8 cellular contexts compared by ENCODE assay signal in the genomic region with DNA sequence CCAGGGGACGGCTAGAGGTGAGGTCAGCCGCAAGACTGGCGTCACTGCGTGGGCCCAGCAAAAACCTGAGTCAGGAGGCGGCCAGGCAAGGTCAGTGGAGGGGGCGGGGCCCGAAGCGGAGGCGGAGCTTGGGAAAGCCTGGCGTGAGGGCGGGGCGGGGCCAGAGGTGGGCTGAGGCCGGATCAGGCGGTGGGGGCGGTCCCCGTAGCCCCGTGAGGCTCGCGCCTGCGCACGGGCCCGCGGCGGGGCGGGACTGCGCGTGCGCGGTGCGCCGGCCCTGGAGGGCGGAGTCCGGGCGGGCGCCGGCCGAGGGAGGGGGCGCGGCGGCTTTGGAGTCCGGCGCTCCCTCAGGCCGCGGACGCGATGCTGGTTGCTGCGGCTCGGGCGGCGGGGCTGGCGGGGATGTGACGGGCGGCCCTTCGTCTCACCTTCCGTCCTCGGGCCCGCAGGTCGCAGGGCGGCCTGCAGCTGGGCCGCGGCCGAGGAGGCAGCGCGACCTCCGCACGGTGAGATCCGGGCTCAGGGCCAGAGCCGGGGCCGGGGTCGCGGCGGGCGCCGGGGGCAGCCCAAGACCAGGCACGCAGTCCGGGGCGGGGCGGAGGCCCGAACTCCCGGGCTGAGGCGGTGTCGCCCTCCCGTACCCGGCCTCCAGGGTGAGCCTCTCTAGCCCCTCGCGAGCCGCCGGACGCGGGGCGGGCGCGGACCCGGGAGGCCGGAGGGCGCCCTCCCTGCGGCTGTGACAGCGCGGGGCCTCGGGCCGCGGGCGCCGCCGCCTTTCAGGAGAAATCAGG. TPM values are rescaled to one million over a fixed set of nuclear protein-coding genes. Genes with fewer than 3 reads are reported as not detected.
DNase-seq lines count a peak whose midpoint lies in the region; ATAC-seq and TF ChIP-seq lines count a peak whose summit lies in the region.

A gene with protein sequence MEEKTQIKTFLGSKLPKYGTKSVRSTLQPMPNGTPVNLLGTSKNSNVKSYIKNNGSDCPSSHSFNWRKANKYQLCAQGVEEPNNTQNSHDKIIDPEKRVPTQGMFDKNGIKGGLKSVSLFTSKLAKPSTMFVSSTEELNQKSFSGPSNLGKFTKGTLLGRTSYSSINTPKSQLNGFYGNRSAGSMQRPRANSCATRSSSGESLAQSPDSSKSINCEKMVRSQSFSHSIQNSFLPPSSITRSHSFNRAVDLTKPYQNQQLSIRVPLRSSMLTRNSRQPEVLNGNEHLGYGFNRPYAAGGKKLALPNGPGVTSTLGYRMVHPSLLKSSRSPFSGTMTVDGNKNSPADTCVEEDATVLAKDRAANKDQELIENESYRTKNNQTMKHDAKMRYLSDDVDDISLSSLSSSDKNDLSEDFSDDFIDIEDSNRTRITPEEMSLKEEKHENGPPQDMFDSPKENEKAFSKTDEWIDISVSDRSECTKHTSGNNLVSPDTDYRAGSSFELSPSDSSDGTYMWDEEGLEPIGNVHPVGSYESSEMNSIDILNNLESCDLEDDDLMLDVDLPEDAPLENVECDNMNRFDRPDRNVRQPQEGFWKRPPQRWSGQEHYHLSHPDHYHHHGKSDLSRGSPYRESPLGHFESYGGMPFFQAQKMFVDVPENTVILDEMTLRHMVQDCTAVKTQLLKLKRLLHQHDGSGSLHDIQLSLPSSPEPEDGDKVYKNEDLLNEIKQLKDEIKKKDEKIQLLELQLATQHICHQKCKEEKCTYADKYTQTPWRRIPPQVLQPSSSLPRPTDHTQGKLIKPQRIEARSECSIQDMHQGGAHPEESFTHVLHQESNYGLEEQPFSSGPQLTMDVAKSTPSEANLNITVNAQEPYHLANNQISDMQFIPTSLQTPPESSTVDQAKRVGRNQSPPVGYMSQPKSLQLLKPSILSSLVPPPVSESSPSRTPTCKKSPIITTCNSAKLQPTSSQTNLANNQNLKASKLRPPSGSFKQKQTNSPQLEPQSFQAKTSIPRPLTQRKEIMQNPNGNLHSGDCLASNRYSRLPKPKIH (plus strand): TSS at position 287 of the 791 bp plus-strand sequence. CDS start 42,464 bp downstream, outside the sequence.

- no peaks in the 10 kb centered on the region for H3K27me3 ChIP-seq in DOHH2 (ENCODE audit: control insufficient read depth, low read length)

- peaks cover 31% of the 10 kb centered on the region for H3K4me1 Mint-ChIP-seq in activated T-helper 2 cell treated with anti-CD3 and anti-CD28 coated beads, Interferon-gamma antibody, Interleukin-2, Interleukin-4, amounts not matched to agents 10 μg/mL and 5 μg/mL and 100 μg/mL, durations not matched to agents 14 hours and 24 hours and 36 hours (ENCODE audit: low read depth)
- peaks cover 22 to 38% of the 10 kb centered on the region in 2 donors for H3K4me1 Mint-ChIP-seq in natural killer cell treated with Interleukin-12 subunit alpha and Interleukin-12 subunit beta and Interleukin-15 and Interleukin-18, amount 100 ng/mL, for 72 hours (ENCODE audit: low read depth in 2 of 2)

- H3K27ac ChIP-seq in DOHH2 (ENCODE audit: low read depth, low read length), result peak within 1 kb of the TSS; percentile 68

- H3K4me2 ChIP-seq in DOHH2 (ENCODE audit: low read length), result peak within 1 kb of the TSS; percentile 91

- no peak for TF ChIP-seq RAD21 in Ishikawa (IDR thresholded peaks at IDR 0.05; ENCODE audit: low read depth)

- H3K36me3 Mint-ChIP-seq in activated T-helper 2 cell treated with anti-CD3 and anti-CD28 coated beads, Interferon-gamma antibody, Interleukin-2, Interleukin-4, amounts not matched to agents 10 μg/mL and 5 μg/mL and 100 μg/mL, durations not matched to agents 14 hours and 24 hours and 36 hours (ENCODE audit: low read depth), result peaks cover 3% of the 10 kb centered on the region
- peaks cover 4% of the 10 kb centered on the region for H3K36me3 Mint-ChIP-seq in natural killer cell treated with Interleukin-12 subunit alpha and Interleukin-12 subunit beta and Interleukin-15 and Interleukin-18, amount 100 ng/mL, for 72 hours

- H3K27me3 Mint-ChIP-seq in activated T-helper 2 cell treated with anti-CD3 and anti-CD28 coated beads, Interferon-gamma antibody, Interleukin-2, Interleukin-4, amounts not matched to agents 10 μg/mL and 5 μg/mL and 100 μg/mL, durations not matched to agents 14 hours and 24 hours and 36 hours (ENCODE audit: low read depth), result peaks cover 5% of the 10 kb centered on the region
- no peaks in the 10 kb centered on the region for H3K27me3 Mint-ChIP-seq in natural killer cell treated with Interleukin-12 subunit alpha and Interleukin-12 subunit beta and Interleukin-15 and Interleukin-18, amount 100 ng/mL, for 72 hours

- H3K36me3 ChIP-seq in DOHH2 (ENCODE audit: control insufficient read depth, low read length), result no peaks in the 10 kb centered on the region

- peaks cover 4% of the 10 kb centered on the region; the same call in 1 of the 2 replicates for H4K20me1 ChIP-seq in DOHH2 (ENCODE audit: control insufficient read depth, insufficient read depth, low read depth, low read length)

- peak within 1 kb of the TSS; percentile 95 for H3K4me3 Mint-ChIP-seq in activated T-helper 2 cell treated with anti-CD3 and anti-CD28 coated beads, Interferon-gamma antibody, Interleukin-2, Interleukin-4, amounts not matched to agents 10 μg/mL and 5 μg/mL and 100 μg/mL, durations not matched to agents 14 hours and 24 hours and 36 hours (ENCODE audit: low read depth)
- H3K4me3 Mint-ChIP-seq in natural killer cell treated with Interleukin-12 subunit alpha and Interleukin-12 subunit beta and Interleukin-15 and Interleukin-18, amount 100 ng/mL, for 72 hours, result peak within 1 kb of the TSS; percentile 93

- peak; percentile 90 for DNase-seq in RPMI8226
- DNase-seq in activated T-helper 2 cell treated with anti-CD3 and anti-CD28 coated beads, Interferon-gamma antibody, Interleukin-2, Interleukin-4, amounts not matched to agents 10 μg/mL and 5 μg/mL and 100 μg/mL, durations not matched to agents 14 hours and 24 hours and 36 hours (ENCODE audit: low spot score), result peak; percentile 88
- peak; percentile 96 for DNase-seq in fibroblast of mammary gland (ENCODE audit: low read depth)
- DNase-seq in natural killer cell treated with Interleukin-12 subunit alpha and Interleukin-12 subunit beta and Interleukin-15 and Interleukin-18, amount 100 ng/mL, for 72 hours (ENCODE audit: low spot score), result peak; percentile 99
- peak; percentile 89 for DNase-seq in stimulated activated naive CD4-positive, alpha-beta T cell treated with Interleukin-2 at 50 U/mL for 16 hours (lab: John Stamatoyannopoulos, UW)

- H3K9me3 Mint-ChIP-seq in activated T-helper 2 cell treated with anti-CD3 and anti-CD28 coated beads, Interferon-gamma antibody, Interleukin-2, Interleukin-4, amounts not matched to agents 10 μg/mL and 5 μg/mL and 100 μg/mL, durations not matched to agents 14 hours and 24 hours and 36 hours, result no peaks in the 10 kb centered on the region
- H3K9me3 Mint-ChIP-seq in natural killer cell treated with Interleukin-12 subunit alpha and Interleukin-12 subunit beta and Interleukin-15 and Interleukin-18, amount 100 ng/mL, for 72 hours, result no peaks in the 10 kb centered on the region

- H3K4me3 ChIP-seq in DOHH2 (ENCODE audit: low read length), result peak within 1 kb of the TSS; percentile 90
- peak within 1 kb of the TSS; percentile 79 for H3K4me3 ChIP-seq in fibroblast of mammary gland (ENCODE audit: control insufficient read depth, low read depth, low read length)

- intact Hi-C loops in activated T-helper 2 cell treated with anti-CD3 and anti-CD28 coated beads, Interferon-gamma antibody, Interleukin-2, Interleukin-4, amounts not matched to agents 10 μg/mL and 5 μg/mL and 100 μg/mL, durations not matched to agents 14 hours and 24 hours and 36 hours (cut with micrococcal nuclease), result loop anchor here (1.0 to 2.0 kb wide), 4 partner anchors 11 to 189 kb away; a partner anchor contains a TSS

- TF ChIP-seq EP300 in Ishikawa (IDR thresholded peaks at IDR 0.05; ENCODE audit: borderline replicate concordance), result no peak

- peak; percentile 61 for ATAC-seq in GM21576 (IDR thresholded peaks at IDR 0.05; ENCODE audit: unreplicated experiment)
- peak; percentile 88 to 94 for ATAC-seq in natural killer cell treated with Interleukin-12 subunit alpha and Interleukin-12 subunit beta and Interleukin-15 and Interleukin-18, amount 100 ng/mL, for 72 hours

- TF ChIP-seq CTCF in DOHH2 (IDR thresholded peaks at IDR 0.05; ENCODE audit: low read depth, low read length, poor library complexity, severe bottlenecking), result no peak
- TF ChIP-seq CTCF in fibroblast of mammary gland (conservative IDR thresholded peaks at IDR 0.05; ENCODE audit: control insufficient read depth, insufficient read depth, low read depth, low read length), result no peak

- no peaks in the 10 kb centered on the region for H3K9me2 ChIP-seq in DOHH2 (replicated peaks; ENCODE audit: control insufficient read depth, low read length)

- no peaks in the 10 kb centered on the region for H3K9me3 ChIP-seq in DOHH2 (ENCODE audit: control insufficient read depth, insufficient read depth, low read length)

- peak within 1 kb of the TSS; percentile 95 for H3K27ac Mint-ChIP-seq in activated T-helper 2 cell treated with anti-CD3 and anti-CD28 coated beads, Interferon-gamma antibody, Interleukin-2, Interleukin-4, amounts not matched to agents 10 μg/mL and 5 μg/mL and 100 μg/mL, durations not matched to agents 14 hours and 24 hours and 36 hours
- H3K27ac Mint-ChIP-seq in natural killer cell treated with Interleukin-12 subunit alpha and Interleukin-12 subunit beta and Interleukin-15 and Interleukin-18, amount 100 ng/mL, for 72 hours, result peak within 1 kb of the TSS; percentile 91 to 99

- peaks cover 27% of the 10 kb centered on the region for H3K4me1 ChIP-seq in DOHH2 (ENCODE audit: control insufficient read depth, low read length)

- peaks cover 42% of the 10 kb centered on the region for H3K79me2 ChIP-seq in DOHH2 (ENCODE audit: control insufficient read depth, low read length)

- H3F3A ChIP-seq in DOHH2 (ENCODE audit: control insufficient read depth, insufficient read depth), result no peaks in the 10 kb centered on the region

RNA-seq across cellular contexts. Expression of the gene that starts here (rescaled TPM):
- 36.4 and 41.4 TPM in 2 replicates for total RNA-seq in activated T-helper 2 cell treated with anti-CD3 and anti-CD28 coated beads, Interferon-gamma antibody, Interleukin-2, Interleukin-4, amounts not matched to agents 10 μg/mL and 5 μg/mL and 100 μg/mL, durations not matched to agents 14 hours and 24 hours and 36 hours
- total RNA-seq in natural killer cell treated with Interleukin-12 subunit alpha and Interleukin-12 subunit beta and Interleukin-15 and Interleukin-18, amount 100 ng/mL, for 72 hours, result 100 to 1,000 TPM in 1 of 2 donors, 10 to 100 TPM in 1; 90.4 to 135 TPM

Comparison
In these comparisons a context has a peak if more than half of its experiments do, and no peak if none do; other contexts are left out.
1. Peak in every context shown above with its lines: DNase-seq, ATAC-seq, H3K4me3 ChIP-seq and H3K27ac ChIP-seq.